In genomic region chr9:91572811-91573210, GRCh38 we compare ENCODE assay signal across 22 cellular contexts.
"Had no signal": no experiment of that assay in that cellular context is flagged by ENCODE, and none has a peak within 500 bp of the region (broad histone marks: within the 10 kb centered on the region; RNA-seq: fewer than 3 reads in every experiment).

No MANE protein-coding gene starts in this region.

- H3K9me3 Mint-ChIP-seq: activated CD8-positive, alpha-beta T cell treated with anti-CD3 and anti-CD28 coated beads for 36 hours; activated T-cell treated with anti-CD3 and anti-CD28 coated beads, Interleukin-2, amount 50 U/mL, for 4 hours; natural killer cell had no signal

- H3K36me3 Mint-ChIP-seq: activated naive CD8-positive, alpha-beta T cell; natural killer cell had no signal

- H3K27ac ChIP-seq: colonic mucosa, esophagus squamous epithelium, left lung, lower lobe of right lung, right lobe of liver, testis had no signal

- H3K27ac Mint-ChIP-seq: activated CD8-positive, alpha-beta T cell treated with anti-CD3 and anti-CD28 coated beads for 36 hours; activated naive CD8-positive, alpha-beta T cell; activated T-helper 17 cell treated with anti-CD3 and anti-CD28 coated beads, Interleukin-2, amount 50 U/mL, for 72 hours; natural killer cell; WTC11 had no signal

- H3K36me3 ChIP-seq: colonic mucosa, esophagus squamous epithelium, left lung, lower lobe of right lung, right lobe of liver had no signal

- H3K27me3 ChIP-seq: colonic mucosa, left lung, right lobe of liver, testis had no signal

- DNase-seq: activated CD4-positive, alpha-beta T cell treated with anti-CD3 and anti-CD28 coated beads, Interleukin-2, amount 50 U/mL, for 1 hour; activated CD8-positive, alpha-beta T cell treated with anti-CD3 and anti-CD28 coated beads for 36 hours; activated T-cell treated with anti-CD3 and anti-CD28 coated beads, Interleukin-2, amount 50 U/mL, for 4 hours; anterior cingulate cortex; cerebellar nuclear complex; colonic mucosa; effector memory CD4-positive, alpha-beta T cell; esophagus squamous epithelium; foreskin melanocyte; left lung; lower lobe of right lung; natural killer cell; right lobe of liver; stimulated activated CD4-positive, alpha-beta T cell treated with anti-CD3 and anti-CD28 coated beads, Interleukin-12 subunit alpha, Interleukin-12 subunit beta, amount 100 ng/mL, for 4 hours; stimulated activated CD4-positive, alpha-beta T cell treated with anti-CD3 and anti-CD28 coated beads, Interleukin-4, amount 100 ng/mL, for 1 hour; stimulated activated naive CD8-positive, alpha-beta T cell treated with anti-CD3 and anti-CD28 coated beads, Interleukin-15, Interleukin-2, amounts not matched to agents 100 U/mL and 50 U/mL, for 24 hours; T-helper 2 cell; testis; trophoblast cell had no signal

- H3K9me3 ChIP-seq: colonic mucosa, left lung, lower lobe of right lung, right lobe of liver, testis had no signal

- H3K4me1 ChIP-seq: colonic mucosa, left lung, lower lobe of right lung, right lobe of liver, testis had no signal

- H3K4me3 ChIP-seq: colonic mucosa, esophagus squamous epithelium, left lung, lower lobe of right lung, right lobe of liver, testis had no signal

- ATAC-seq: activated CD8-positive, alpha-beta T cell treated with anti-CD3 and anti-CD28 coated beads for 36 hours; activated T-cell treated with anti-CD3 and anti-CD28 coated beads, Interleukin-2, amount 50 U/mL, for 4 hours; activated T-helper 17 cell treated with anti-CD3 and anti-CD28 coated beads, Interleukin-2, amount 50 U/mL, for 72 hours; left lung; lower lobe of right lung; natural killer cell; right lobe of liver; stimulated activated naive CD8-positive, alpha-beta T cell treated with anti-CD3 and anti-CD28 coated beads, Interleukin-15, Interleukin-2, amounts not matched to agents 100 U/mL and 50 U/mL, for 24 hours had no signal

- H3K4me1 Mint-ChIP-seq: activated T-helper 17 cell treated with anti-CD3 and anti-CD28 coated beads, Interleukin-2, amount 50 U/mL, for 72 hours; natural killer cell had no signal

- H3K4me3 Mint-ChIP-seq: activated CD8-positive, alpha-beta T cell treated with anti-CD3 and anti-CD28 coated beads for 36 hours; activated naive CD8-positive, alpha-beta T cell; activated T-cell treated with anti-CD3 and anti-CD28 coated beads, Interleukin-2, amount 50 U/mL, for 4 hours; activated T-helper 17 cell treated with anti-CD3 and anti-CD28 coated beads, Interleukin-2, amount 50 U/mL, for 72 hours; natural killer cell; WTC11 had no signal
